In the genomic region with DNA sequence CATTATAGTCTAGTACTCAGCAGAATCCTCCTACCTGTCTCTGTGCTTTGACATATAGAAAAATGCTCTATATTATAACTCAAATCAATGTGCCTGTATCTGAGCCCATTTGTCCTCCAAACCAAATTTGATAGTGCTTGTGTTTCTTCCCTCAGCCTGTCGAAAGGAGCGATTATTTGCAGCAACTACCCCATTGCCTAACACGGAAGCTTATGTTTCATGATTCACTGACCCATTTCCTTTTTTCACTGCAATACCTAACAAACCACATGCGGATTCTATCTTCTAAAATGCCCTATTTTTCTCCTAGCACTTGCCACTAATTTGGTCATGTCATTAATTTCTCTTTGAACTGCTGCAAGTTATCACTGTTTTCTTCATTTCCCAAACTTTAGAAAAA, we compare ENCODE assay signal across 12 cellular contexts.
"Had no signal": no experiment of that assay in that cellular context is flagged by ENCODE, and none has a peak within 500 bp of the region (broad histone marks: within the 10 kb centered on the region; RNA-seq: fewer than 3 reads in every experiment).

No MANE protein-coding gene starts in this region.

- ATAC-seq: activated CD8-positive, alpha-beta T cell treated with anti-CD3 and anti-CD28 coated beads for 36 hours; esophagus mucosa; right cardiac atrium; stimulated activated naive CD8-positive, alpha-beta T cell treated with anti-CD3 and anti-CD28 coated beads, Interleukin-15, Interleukin-2, amounts not matched to agents 100 U/mL and 50 U/mL, for 24 hours had no signal

- DNase-seq: activated CD4-positive, alpha-beta T cell treated with anti-CD3 and anti-CD28 coated beads for 4 hours; activated CD8-positive, alpha-beta T cell treated with anti-CD3 and anti-CD28 coated beads for 36 hours; activated effector memory CD4-positive, alpha-beta T cell treated with anti-CD3 and anti-CD28 coated beads, Interleukin-2, amount 50 U/mL, for 16 hours; activated T-cell treated with anti-CD3 and anti-CD28 coated beads, Interleukin-2, amount 50 U/mL, for 48 hours; adrenal gland; midbrain; right cardiac atrium; stimulated activated CD4-positive, alpha-beta T cell treated with anti-CD3 and anti-CD28 coated beads, Interleukin-4, amount 100 ng/mL, for 4 hours; stimulated activated CD8-positive, alpha-beta memory T cell treated with anti-CD3 and anti-CD28 coated beads, Interleukin-4, amount 100 ng/mL, for 48 hours; stimulated activated naive CD8-positive, alpha-beta T cell treated with anti-CD3 and anti-CD28 coated beads, Interleukin-15, Interleukin-2, amounts not matched to agents 100 U/mL and 50 U/mL, for 24 hours; trophoblast cell had no signal
